Comparison of ENCODE assay signal across 9 cellular contexts in genomic region chrX:97399400-97399799, GRCh38.
A peak's percentile ranks its signal among the peaks of the same experiment; 100 is the strongest.
DNase-seq lines count a peak whose midpoint lies in the region; ATAC-seq, FAIRE-seq and TF ChIP-seq lines count a peak whose summit lies in the region.
"Had no signal": no experiment of that assay in that cellular context is flagged by ENCODE, and none has a peak within 500 bp of the region (broad histone marks: within the 10 kb centered on the region; RNA-seq: fewer than 3 reads in every experiment).

No MANE protein-coding gene starts in this region.

- H3K79me2 ChIP-seq in H9 (ENCODE audit: insufficient read depth, low read length) (peaks cover 3% of the 10 kb centered on the region; the same call in 1 of the 2 replicates), PC-3 (ENCODE audit: low read length) (no peaks in the 10 kb centered on the region)

- no peak overlapping the region for H3K18ac ChIP-seq in H9 (ENCODE audit: insufficient read length, low read depth, low read length)

- peak overlapping the region; percentile 18 to 65 (median 49); a peak in 5 of 7 replicates for H3K27ac Mint-ChIP-seq in H9

- no peak overlapping the region for H3K4me3 Mint-ChIP-seq in H9

- peak; percentile 62 for FAIRE-seq in islet of Langerhans (lab: Jason Lieb, UNC)

- H3K4me1 Mint-ChIP-seq in H9, result peaks cover 41 to 45% of the 10 kb centered on the region in 2 experiments

- POLR2A ChIA-PET in PC-3 (lab: Charles Lee; ENCODE audit: unreplicated experiment), result no interaction called here

- no peaks in the 10 kb centered on the region for H3K9me3 Mint-ChIP-seq in H9

- H2AK5ac ChIP-seq in H9 (ENCODE audit: insufficient read length, low read length), result no peak overlapping the region

- no peaks in the 10 kb centered on the region for H3K27me3 ChIP-seq in H9 (ENCODE audit: insufficient read depth, low read length)
- H3K27me3 ChIP-seq in PC-3 (ENCODE audit: low read length), result no peaks in the 10 kb centered on the region

- H3K79me1 ChIP-seq in H9 (ENCODE audit: insufficient read depth, low read depth, low read length, poor library complexity, severe bottlenecking), result peaks cover 3% of the 10 kb centered on the region

- TF ChIP-seq CTCF in H9 (conservative IDR thresholded peaks at IDR 0.05) (no peak), PC-3 (conservative IDR thresholded peaks at IDR 0.05; ENCODE audit: low read depth, low read length) (no peak)

- H3K27ac ChIP-seq in H9 (ENCODE audit: insufficient read length, low read depth, low read length) (no peak overlapping the region), PC-3 (ENCODE audit: low read length) (peak overlapping the region; percentile 50)

- H3K36me3 Mint-ChIP-seq in H9 (ENCODE audit: insufficient read depth in 1 of 3, low read depth in 3 of 3), result peaks cover 3 to 60% (median 43%) of the 10 kb centered on the region in 3 experiments; a peak in 6 of 7 replicates

- ATAC-seq in GM18517 (IDR thresholded peaks at IDR 0.05; ENCODE audit: unreplicated experiment), result peak; percentile 43
- ATAC-seq in PC-3, result peak; percentile 68
- ATAC-seq in GM19455 (IDR thresholded peaks at IDR 0.05; ENCODE audit: unreplicated experiment), result no peak

- H3K4me3 ChIP-seq in PC-3 (ENCODE audit: low read length), result no peak overlapping the region

- no peak overlapping the region for H2BK20ac ChIP-seq in H9 (ENCODE audit: low read depth, low read length, poor library complexity, severe bottlenecking)

- BruUV-seq in PC-3 (replicated peaks; lab: Mats Ljungman, UMichigan), result no TSS peak

- H3T11ph ChIP-seq in H9 (ENCODE audit: low read length), result no peak overlapping the region

- DNase-seq in H9 (no peak), PC-3 (peak; percentile 56), 8988T (no peak), Ammon's horn (ENCODE audit: low spot score) (no peak)
- DNase-seq: activated CD8-positive, alpha-beta memory T cell treated with anti-CD3 and anti-CD28 coated beads for 24 hours; islet precursor cell had no signal

- WGBS in H9 (ENCODE audit: extremely low coverage, insufficient read length, low lambda C conversion rate), result no CpG with 5 or more reads among the region's 2 CpGs

- H3K14ac ChIP-seq in H9 (ENCODE audit: insufficient read depth, low read length), result no peak overlapping the region

- no peak overlapping the region for H2BK5ac ChIP-seq in H9 (ENCODE audit: insufficient read length, low read length)

- H3K4me1 ChIP-seq in H9 (ENCODE audit: insufficient read depth, low read length) (no peaks in the 10 kb centered on the region; the same call in 1 of the 2 replicates), PC-3 (ENCODE audit: insufficient read depth, low read length) (peaks cover 46% of the 10 kb centered on the region)

- intact Hi-C loops in PC-3 (cut with micrococcal nuclease), result no loop called here

- no peak overlapping the region for H4K5ac ChIP-seq in H9 (ENCODE audit: insufficient read length, low read depth, low read length)

- no peak overlapping the region for H3K4ac ChIP-seq in H9 (ENCODE audit: low read depth, low read length)

- H2BK120ac ChIP-seq in H9 (ENCODE audit: low read depth, low read length, poor library complexity, severe bottlenecking), result no peak overlapping the region

- H3K27me3 Mint-ChIP-seq in H9 (ENCODE audit: low read depth), result no peaks in the 10 kb centered on the region

- H3K9me2 ChIP-seq in PC-3 (replicated peaks; ENCODE audit: low read length), result no peaks in the 10 kb centered on the region

- H3K4me2 ChIP-seq in H9 (ENCODE audit: insufficient read depth, insufficient read length, low read length), result no peak overlapping the region
- H3K4me2 ChIP-seq in PC-3 (ENCODE audit: low read length), result peak overlapping the region; percentile 66

- H4K91ac ChIP-seq in H9 (ENCODE audit: insufficient read length, low read depth, low read length), result no peak overlapping the region

- H3K36me3 ChIP-seq in PC-3 (ENCODE audit: low read depth, low read length), result no peaks in the 10 kb centered on the region

- no peak overlapping the region for H2BK15ac ChIP-seq in H9 (ENCODE audit: low read depth, low read length)

- no peak overlapping the region for H3K23ac ChIP-seq in H9 (ENCODE audit: insufficient read length, low read depth, low read length)

- H2AFZ ChIP-seq in H9 (ENCODE audit: low read length) (no peak overlapping the region), PC-3 (ENCODE audit: low read length) (no peak overlapping the region)

- no peaks in the 10 kb centered on the region for H4K20me1 ChIP-seq in H9 (ENCODE audit: control insufficient read depth, insufficient read depth, insufficient read length)
- no peaks in the 10 kb centered on the region for H4K20me1 ChIP-seq in PC-3 (ENCODE audit: low read length)

- no peak overlapping the region for H3K56ac ChIP-seq in H9 (ENCODE audit: insufficient read length, low read depth, low read length)

- H3K23me2 ChIP-seq in H9 (ENCODE audit: insufficient read length, low read depth, low read length, poor library complexity, severe bottlenecking), result no peaks in the 10 kb centered on the region

- CTCF ChIA-PET in PC-3 (lab: Charles Lee), result no interaction called here

- peaks cover 5% of the 10 kb centered on the region for H3F3A ChIP-seq in PC-3 (ENCODE audit: low read length, unreplicated experiment)

- H2BK12ac ChIP-seq in H9 (ENCODE audit: insufficient read length, low read depth, low read length), result no peak overlapping the region

- H3K9ac ChIP-seq in H9 (ENCODE audit: extremely low read depth, insufficient read length, low read length) (no peak overlapping the region), PC-3 (ENCODE audit: low read length) (no peak overlapping the region)

- H4K8ac ChIP-seq in H9 (replicated peaks; ENCODE audit: insufficient read length, low read depth, low read length), result no peak overlapping the region

- no peaks in the 10 kb centered on the region for H3K9me3 ChIP-seq in H9 (ENCODE audit: control insufficient read depth, low read depth, low read length)
- no peaks in the 10 kb centered on the region for H3K9me3 ChIP-seq in PC-3 (ENCODE audit: low read length)
